ENCODE assay signal across 9 cellular contexts in the genomic region with DNA sequence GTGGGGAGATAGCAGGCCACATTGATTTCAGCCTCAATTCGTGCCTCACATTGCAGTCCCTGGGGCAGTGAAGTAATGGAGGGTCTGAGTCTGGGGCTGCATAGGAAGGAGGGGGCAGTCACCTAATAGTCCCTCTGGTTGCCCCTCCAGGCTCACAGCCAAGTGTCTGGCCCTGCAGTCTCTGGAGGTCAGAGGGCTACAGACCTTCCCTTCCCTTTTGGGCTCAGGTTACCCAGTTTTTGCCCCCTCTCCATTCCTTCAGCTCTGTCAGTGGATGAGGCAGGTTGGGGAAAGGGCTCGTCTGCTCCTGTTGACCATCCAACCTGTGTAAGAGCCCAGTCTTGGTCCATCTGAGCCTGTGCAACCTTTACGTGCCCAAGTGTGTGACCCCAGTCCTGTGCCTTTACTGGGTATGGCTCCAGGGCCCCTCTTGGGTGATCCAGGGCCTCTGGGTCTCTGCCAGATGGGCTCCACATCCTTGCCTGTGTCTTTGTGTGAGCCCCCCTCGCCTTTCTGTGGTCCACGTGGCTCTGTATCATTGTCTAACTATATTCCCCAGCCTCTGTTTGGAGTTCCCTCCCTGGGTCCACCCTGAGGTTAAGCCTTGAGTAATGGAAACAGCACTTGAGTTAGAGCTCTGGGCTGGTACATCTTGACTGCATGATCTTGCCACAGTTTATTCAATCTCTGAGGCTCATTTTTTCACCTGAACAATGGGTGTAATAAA. TPM values are rescaled to one million over a fixed set of nuclear protein-coding genes. Genes with fewer than 3 reads are reported as not detected.
DNase-seq lines count a peak whose midpoint lies in the region; ATAC-seq and TF ChIP-seq lines count a peak whose summit lies in the region.
"Had no signal": no experiment of that assay in that cellular context is flagged by ENCODE, and none has a peak within 500 bp of the region (broad histone marks: within the 10 kb centered on the region; RNA-seq: fewer than 3 reads in every experiment).

No MANE protein-coding gene starts in this region.

- ATAC-seq in GM21786 (IDR thresholded peaks at IDR 0.05; ENCODE audit: unreplicated experiment) (no peak), HG02610 (IDR thresholded peaks at IDR 0.05; ENCODE audit: unreplicated experiment) (no peak)

- H3K27me3 ChIP-seq in H7 (ENCODE audit: control insufficient read depth, insufficient read depth, low read length), result no peaks in the 10 kb centered on the region

- peak; percentile 31; the same call in 1 of the 2 replicates for TF ChIP-seq POLR2A in Raji (IDR thresholded peaks at IDR 0.05; ENCODE audit: insufficient read depth, low read depth, low read length)

- H3K36me3 ChIP-seq in H7 (replicated peaks; ENCODE audit: control insufficient read depth, insufficient read depth, low read length), result no peaks in the 10 kb centered on the region

- no peak for DNase-seq in H7
- peak; percentile 44 for DNase-seq in globus pallidus (ENCODE audit: low spot score)
- DNase-seq in skeletal muscle cell (ENCODE audit: low read depth), result no peak
- DNase-seq in amniotic stem cell (lab: John Stamatoyannopoulos, UW), result no peak
- no peak for DNase-seq in NCI-H510A treated with DMSO at 0.1 percent for 48 hours (lab: John Stamatoyannopoulos, UW)

- peak overlapping the region; percentile 74; the same call in 1 of the 2 replicates for H3K4me3 ChIP-seq in H7 (ENCODE audit: insufficient read depth, low read depth, low read length)
- H3K4me3 ChIP-seq in skeletal muscle cell (ENCODE audit: low read depth, low read length), result peak overlapping the region; percentile 59

RNA-seq across cellular contexts. Expression of a gene that starts 13.1 kb away (rescaled TPM):
- total RNA-seq in H7 (2014; rRNA removed; shearing (Covaris generic)), result 16.1 and 20.1 TPM in 2 replicates

RNA-seq across cellular contexts. Expression of a gene that starts 19.7 kb away (rescaled TPM):
- total RNA-seq in H7 (2014; rRNA removed; shearing (Covaris generic)), result 3.3 and 5.2 TPM in 2 replicates

RNA-seq across cellular contexts. Expression of a gene that starts 20.2 kb away (rescaled TPM):
- total RNA-seq in H7 (2014; rRNA removed; shearing (Covaris generic)), result 96.5 and 152 TPM in 2 replicates

RNA-seq across cellular contexts. Expression of a gene that starts 27.3 kb away (rescaled TPM):
- 73.0 and 106 TPM in 2 replicates for total RNA-seq in H7 (2014; rRNA removed; shearing (Covaris generic))

RNA-seq across cellular contexts. Expression of a gene that starts 30.9 kb away (rescaled TPM):
- 0.38 and 0.41 TPM in 2 replicates for total RNA-seq in H7 (2014; rRNA removed; shearing (Covaris generic))
- total RNA-seq: renal cortical epithelial cell had no signal
